Comparison of ENCODE assay signal across 2 cellular contexts in genomic region chr21:45327458-45328197, GRCh38.
TF ChIP-seq lines count a peak whose summit lies in the region.

No MANE protein-coding gene starts in this region.

TF ChIP-seq in IMR-90, 13 proteins besides CTCF, POLR2A, EP300 and RAD21 (continued from another document):
- TF ChIP-seq, protein P1, sequence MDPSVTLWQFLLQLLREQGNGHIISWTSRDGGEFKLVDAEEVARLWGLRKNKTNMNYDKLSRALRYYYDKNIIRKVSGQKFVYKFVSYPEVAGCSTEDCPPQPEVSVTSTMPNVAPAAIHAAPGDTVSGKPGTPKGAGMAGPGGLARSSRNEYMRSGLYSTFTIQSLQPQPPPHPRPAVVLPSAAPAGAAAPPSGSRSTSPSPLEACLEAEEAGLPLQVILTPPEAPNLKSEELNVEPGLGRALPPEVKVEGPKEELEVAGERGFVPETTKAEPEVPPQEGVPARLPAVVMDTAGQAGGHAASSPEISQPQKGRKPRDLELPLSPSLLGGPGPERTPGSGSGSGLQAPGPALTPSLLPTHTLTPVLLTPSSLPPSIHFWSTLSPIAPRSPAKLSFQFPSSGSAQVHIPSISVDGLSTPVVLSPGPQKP (IDR thresholded peaks at IDR 0.05; ENCODE audit: borderline replicate concordance, low read depth, low read length) = no peak

TF ChIP-seq in HEK293T, 16 proteins besides CTCF, POLR2A, EP300 and RAD21 (continued from another document):
- no peak for TF ChIP-seq PKNOX1 (IDR thresholded peaks at IDR 0.05)
- no peak for TF ChIP-seq SUZ12 (IDR thresholded peaks at IDR 0.05)
- TF ChIP-seq LEF1 (IDR thresholded peaks at IDR 0.05; ENCODE audit: borderline replicate concordance) = no peak
- TF ChIP-seq CTBP1 (IDR thresholded peaks at IDR 0.05; ENCODE audit: borderline replicate concordance) = no peak
- TF ChIP-seq NFRKB (IDR thresholded peaks at IDR 0.05) = no peak
- no peak for TF ChIP-seq ZNF384 (IDR thresholded peaks at IDR 0.05)
